In the genomic region with DNA sequence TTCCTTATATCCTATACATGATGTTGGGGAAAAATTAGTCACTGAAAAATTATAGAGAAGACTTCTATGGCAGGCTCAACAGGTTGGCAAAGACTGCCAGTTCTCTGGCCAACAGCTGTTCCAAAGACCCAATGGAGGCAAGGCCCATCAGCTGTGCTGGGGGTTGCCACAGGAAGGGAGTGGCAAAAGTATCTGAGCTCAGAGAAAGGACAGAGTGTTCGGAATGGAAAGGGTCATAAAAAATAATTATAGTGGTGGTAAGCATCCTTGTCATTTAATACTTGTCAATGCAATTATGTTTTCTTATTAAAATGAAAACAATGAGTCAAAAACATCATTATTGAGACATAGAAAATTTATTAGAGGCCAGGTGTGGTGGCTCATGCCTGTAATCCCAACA, we compare ENCODE assay signal across 14 cellular contexts. TPM values are rescaled to one million over a fixed set of nuclear protein-coding genes. Genes with fewer than 3 reads are reported as not detected.
DNase-seq lines count a peak whose midpoint lies in the region; ATAC-seq and TF ChIP-seq lines count a peak whose summit lies in the region.
"Had no signal": no experiment of that assay in that cellular context is flagged by ENCODE, and none has a peak within 500 bp of the region (broad histone marks: within the 10 kb centered on the region; RNA-seq: fewer than 3 reads in every experiment).

No MANE protein-coding gene starts in this region.

- H3K36me3 ChIP-seq in RWPE2 (ENCODE audit: low read depth) (peaks cover 8% of the 10 kb centered on the region), skeletal muscle tissue (ENCODE audit: control insufficient read depth in 3 of 3, insufficient read depth in 3 of 3, low read length in 3 of 3) (peaks cover 14 to 25% (median 23%) of the 10 kb centered on the region in 3 donors)

- TF ChIP-seq CTCF in RWPE2 (IDR thresholded peaks at IDR 0.05; ENCODE audit: poor library complexity, severe bottlenecking), result no peak

- CTCF ChIA-PET in activated naive CD4-positive, alpha-beta T cell treated with anti-CD3 and anti-CD28 coated beads for 36 hours (lab: Charles Lee), result interaction anchor here (0.6 kb wide), 1 partner anchor 8 kb away, joined by 4 read pairs; no protein-coding TSS in a partner anchor

- H3K9me3 ChIP-seq in RWPE2 (ENCODE audit: severe bottlenecking), result no peaks in the 10 kb centered on the region
- no peaks in the 10 kb centered on the region for H3K9me3 ChIP-seq in skeletal muscle tissue (ENCODE audit: control insufficient read depth in 3 of 3, low read length in 3 of 3)

- peak overlapping the region; percentile 74 for H3K27ac ChIP-seq in RWPE2 (ENCODE audit: poor library complexity, severe bottlenecking)
- H3K27ac ChIP-seq in skeletal muscle tissue (ENCODE audit: low read depth, low read length), result peak overlapping the region; percentile 7
- H3K27ac ChIP-seq: KMS-11 had no signal

- H3K27me3 Mint-ChIP-seq in activated naive CD4-positive, alpha-beta T cell treated with anti-CD3 and anti-CD28 coated beads for 36 hours (ENCODE audit: low read depth), result no peaks in the 10 kb centered on the region
- H3K27me3 Mint-ChIP-seq in effector memory CD8-positive, alpha-beta T cell, result no peaks in the 10 kb centered on the region

- H3K9ac ChIP-seq in skeletal muscle tissue (ENCODE audit: low read depth in 1 of 3, low read length in 3 of 3), result no peak overlapping the region
- H3K9ac ChIP-seq: KMS-11 had no signal

- H3K27ac Mint-ChIP-seq in activated naive CD4-positive, alpha-beta T cell treated with anti-CD3 and anti-CD28 coated beads for 36 hours, result peak overlapping the region; percentile 92
- peak overlapping the region; percentile 16 to 49 for H3K27ac Mint-ChIP-seq in effector memory CD8-positive, alpha-beta T cell

- peaks cover 39% of the 10 kb centered on the region for H3K4me1 Mint-ChIP-seq in activated naive CD4-positive, alpha-beta T cell treated with anti-CD3 and anti-CD28 coated beads for 36 hours (ENCODE audit: low read depth)
- H3K4me1 Mint-ChIP-seq in effector memory CD8-positive, alpha-beta T cell (ENCODE audit: low read depth in 2 of 2), result peaks cover 14 to 20% of the 10 kb centered on the region in 2 donors

- H3K4me1 ChIP-seq in RWPE2 (ENCODE audit: insufficient read depth, poor library complexity, severe bottlenecking) (peaks cover 14% of the 10 kb centered on the region), skeletal muscle tissue (ENCODE audit: control insufficient read depth in 3 of 3, insufficient read depth in 3 of 3, low read length in 3 of 3) (peaks cover 10 to 18% (median 15%) of the 10 kb centered on the region in 3 donors)

- H3K4me3 Mint-ChIP-seq in activated naive CD4-positive, alpha-beta T cell treated with anti-CD3 and anti-CD28 coated beads for 36 hours, result no peak overlapping the region
- peak overlapping the region in 1 of 2 donors; percentile 3 for H3K4me3 Mint-ChIP-seq in effector memory CD8-positive, alpha-beta T cell

- peaks cover 36% of the 10 kb centered on the region for H3K36me3 Mint-ChIP-seq in activated naive CD4-positive, alpha-beta T cell treated with anti-CD3 and anti-CD28 coated beads for 36 hours (ENCODE audit: low read depth)
- H3K36me3 Mint-ChIP-seq in effector memory CD8-positive, alpha-beta T cell (ENCODE audit: insufficient read depth), result peaks cover 11% of the 10 kb centered on the region

- H3K9me3 Mint-ChIP-seq in activated naive CD4-positive, alpha-beta T cell treated with anti-CD3 and anti-CD28 coated beads for 36 hours, result peaks cover 13% of the 10 kb centered on the region
- no peaks in the 10 kb centered on the region for H3K9me3 Mint-ChIP-seq in effector memory CD8-positive, alpha-beta T cell

- intact Hi-C loops in activated naive CD4-positive, alpha-beta T cell treated with anti-CD3 and anti-CD28 coated beads for 36 hours (cut with micrococcal nuclease), result loop anchor here (1.0 kb wide), 1 partner anchor 34 kb away; no protein-coding TSS in a partner anchor

- no peaks in the 10 kb centered on the region for H3K27me3 ChIP-seq in RWPE2 (ENCODE audit: insufficient read depth, poor library complexity, severe bottlenecking)
- H3K27me3 ChIP-seq in skeletal muscle tissue (ENCODE audit: control insufficient read depth in 3 of 3, insufficient read depth in 3 of 3, low read length in 3 of 3), result no peaks in the 10 kb centered on the region

- no peak overlapping the region for H3K4me3 ChIP-seq in RWPE2 (ENCODE audit: severe bottlenecking)
- no peak overlapping the region for H3K4me3 ChIP-seq in skeletal muscle tissue (ENCODE audit: low read length in 3 of 3)
- H3K4me3 ChIP-seq: lung had no signal

- peak; percentile 67 for ATAC-seq in RWPE2 (ENCODE audit: low read depth)
- no peak for ATAC-seq in effector memory CD8-positive, alpha-beta T cell (replicated peaks)
- no peak for ATAC-seq in HG02884 (IDR thresholded peaks at IDR 0.05; ENCODE audit: unreplicated experiment)

- DNase-seq in activated naive CD4-positive, alpha-beta T cell treated with anti-CD3 and anti-CD28 coated beads for 36 hours, result no peak
- DNase-seq in activated naive CD4-positive, alpha-beta T cell (lab: John Stamatoyannopoulos, UW), result no peak
- DNase-seq in RWPE2 (ENCODE audit: low spot score) (no peak), NCI-H146 treated with DMSO at 0.1 percent for 48 hours (lab: John Stamatoyannopoulos, UW; ENCODE audit: unreplicated experiment) (no peak), dermis blood vessel endothelial cell (no peak)
- DNase-seq in effector memory CD8-positive, alpha-beta T cell, result no peak
- DNase-seq: activated gamma-delta T cell, erythroblast, hippocampal formation, NCI-H2029 had no signal

RNA-seq across cellular contexts. Expression of a gene that starts 36.1 kb away (rescaled TPM):
- total RNA-seq in activated naive CD4-positive, alpha-beta T cell treated with anti-CD3 and anti-CD28 coated beads for 36 hours, result 10 to 100 TPM; 11.8 to 12.0 TPM
- total RNA-seq in skeletal muscle tissue, result 12.5 TPM
- 20.4 and 23.7 TPM in 2 replicates for total RNA-seq in dermis blood vessel endothelial cell

RNA-seq across cellular contexts. Expression of a gene that starts 36.1 kb away (rescaled TPM):
- 1 to 10 TPM; 5.4 to 5.9 TPM for total RNA-seq in activated naive CD4-positive, alpha-beta T cell treated with anti-CD3 and anti-CD28 coated beads for 36 hours
- total RNA-seq in skeletal muscle tissue, result 3.1 TPM
- 2.7 and 3.8 TPM in 2 replicates for total RNA-seq in dermis blood vessel endothelial cell

RNA-seq across cellular contexts. Expression of a gene that starts 39.0 kb away (rescaled TPM):
- not detected for total RNA-seq in activated naive CD4-positive, alpha-beta T cell treated with anti-CD3 and anti-CD28 coated beads for 36 hours
- total RNA-seq in skeletal muscle tissue (not detected), dermis blood vessel endothelial cell (not detected in 2 replicates)
- total RNA-seq: lung had no signal

RNA-seq across cellular contexts. Expression of a gene that starts 49.8 kb away (rescaled TPM):
- total RNA-seq in activated naive CD4-positive, alpha-beta T cell treated with anti-CD3 and anti-CD28 coated beads for 36 hours, result 1 to 10 TPM; 1.2 to 1.4 TPM
- total RNA-seq in skeletal muscle tissue (1.6 TPM), dermis blood vessel endothelial cell (6.1 and 8.2 TPM in 2 replicates)

RNA-seq across cellular contexts. Expression of a gene that starts 52.1 kb away (rescaled TPM):
- not detected for total RNA-seq in activated naive CD4-positive, alpha-beta T cell treated with anti-CD3 and anti-CD28 coated beads for 36 hours
- total RNA-seq in skeletal muscle tissue (not detected), dermis blood vessel endothelial cell (not detected in 2 replicates)
- total RNA-seq: lung had no signal
